In genomic region chr1:44524180-44524579, GRCh38 we compare ENCODE assay signal across 21 cellular contexts.
DNase-seq lines count a peak whose midpoint lies in the region; ATAC-seq and TF ChIP-seq lines count a peak whose summit lies in the region.
"Had no signal": no experiment of that assay in that cellular context is flagged by ENCODE, and none has a peak within 500 bp of the region (broad histone marks: within the 10 kb centered on the region; RNA-seq: fewer than 3 reads in every experiment).

No MANE protein-coding gene starts in this region.

- TF ChIP-seq RAD21 in neural cell (conservative IDR thresholded peaks at IDR 0.05) = no peak

- CTCF ChIA-PET in RWPE1 (lab: Yijun Ruan, JAX) = interaction anchor here (0.7 kb wide), 2 partner anchors 9 to 22 kb away, joined by 3 read pairs; no protein-coding TSS in a partner anchor

- peak overlapping the region; percentile 56 for H3K4me2 ChIP-seq in neural cell (ENCODE audit: low read length)
- H3K4me2 ChIP-seq: BLaER1 treated with 17β-estradiol and CSF1 and Interleukin-3, amounts not matched to agents 10 nM and 100 nM had no signal

- H3K4me1 Mint-ChIP-seq in glutamatergic neuron (ENCODE audit: low read depth, unreplicated experiment) = peaks cover 6% of the 10 kb centered on the region

- H3K4me3 ChIP-seq in HUES48 (ENCODE audit: low read depth, low read length) = peak overlapping the region; percentile 49
- H3K4me3 ChIP-seq in neural cell (ENCODE audit: low read length) = peak overlapping the region; percentile 53
- H3K4me3 ChIP-seq: BLaER1 treated with 17β-estradiol and CSF1 and Interleukin-3, amounts not matched to agents 10 nM and 100 nM; lung; upper lobe of right lung had no signal

- peaks cover 2% of the 10 kb centered on the region for H3K27me3 Mint-ChIP-seq in glutamatergic neuron (ENCODE audit: unreplicated experiment)
- H3K27me3 Mint-ChIP-seq: central memory CD8-positive, alpha-beta T cell; effector memory CD8-positive, alpha-beta T cell had no signal

- TF ChIP-seq EP300 in neural cell (conservative IDR thresholded peaks at IDR 0.05; ENCODE audit: poor library complexity, severe bottlenecking) = no peak

- TF ChIP-seq CTCF in glutamatergic neuron (IDR thresholded peaks at IDR 0.05; ENCODE audit: partially characterized antibody, unreplicated experiment) = no peak
- TF ChIP-seq CTCF in neural cell (IDR thresholded peaks at IDR 0.05; ENCODE audit: poor library complexity, severe bottlenecking) = no peak
- no peak for TF ChIP-seq CTCF in RWPE1 (conservative IDR thresholded peaks at IDR 0.05; ENCODE audit: low read depth)

- no peaks in the 10 kb centered on the region for H3K9me3 Mint-ChIP-seq in glutamatergic neuron (ENCODE audit: unreplicated experiment)
- H3K9me3 Mint-ChIP-seq: central memory CD8-positive, alpha-beta T cell; effector memory CD8-positive, alpha-beta T cell had no signal

- no peaks in the 10 kb centered on the region for H3K36me3 ChIP-seq in HUES48 (ENCODE audit: control insufficient read depth, insufficient read depth, low read length)
- H3K36me3 ChIP-seq in neural cell (ENCODE audit: insufficient read depth, low read length) = no peaks in the 10 kb centered on the region
- H3K36me3 ChIP-seq: BLaER1 treated with 17β-estradiol and CSF1 and Interleukin-3, amounts not matched to agents 10 nM and 100 nM; upper lobe of right lung had no signal

- no peaks in the 10 kb centered on the region for H4K20me1 ChIP-seq in neural cell (ENCODE audit: insufficient read depth)
- H4K20me1 ChIP-seq: BLaER1 treated with 17β-estradiol and CSF1 and Interleukin-3, amounts not matched to agents 10 nM and 100 nM had no signal

- peaks cover 5% of the 10 kb centered on the region for H3K36me3 Mint-ChIP-seq in glutamatergic neuron (ENCODE audit: unreplicated experiment)
- H3K36me3 Mint-ChIP-seq: naive thymus-derived CD4-positive, alpha-beta T cell had no signal

- H3K27ac ChIP-seq in HUES48 (ENCODE audit: low read depth, low read length) (peak overlapping the region; percentile 84), neural cell (ENCODE audit: low read length) (no peak overlapping the region), RWPE1 (no peak overlapping the region)
- H3K27ac ChIP-seq: BLaER1 treated with 17β-estradiol and CSF1 and Interleukin-3, amounts not matched to agents 10 nM and 100 nM; upper lobe of right lung had no signal

- no peaks in the 10 kb centered on the region for H3K9me2 ChIP-seq in neural cell (ENCODE audit: insufficient read depth, low read length)

- H3K79me2 ChIP-seq in neural cell (replicated peaks; ENCODE audit: insufficient read depth, low read length) = no peaks in the 10 kb centered on the region

- H3K9me3 ChIP-seq in HUES48 (ENCODE audit: control insufficient read depth, insufficient read depth, low read length) (no peaks in the 10 kb centered on the region), neural cell (ENCODE audit: low read length) (no peaks in the 10 kb centered on the region)
- H3K9me3 ChIP-seq: BLaER1 treated with 17β-estradiol and CSF1 and Interleukin-3, amounts not matched to agents 10 nM and 100 nM; upper lobe of right lung had no signal

- no peak overlapping the region for H3K27ac Mint-ChIP-seq in glutamatergic neuron (ENCODE audit: unreplicated experiment)
- H3K27ac Mint-ChIP-seq: effector memory CD8-positive, alpha-beta T cell; naive thymus-derived CD4-positive, alpha-beta T cell had no signal

- no peaks in the 10 kb centered on the region for H3F3A ChIP-seq in neural cell (ENCODE audit: insufficient read depth, low read length, poor library complexity, severe bottlenecking)

- peak; percentile 82 for DNase-seq in NCI-H526 treated with DMSO at 0.1 percent for 48 hours (lab: John Stamatoyannopoulos, UW)
- peak; percentile 44 for DNase-seq in glutamatergic neuron
- DNase-seq in NCI-H510A treated with DMSO at 0.1 percent for 48 hours (lab: John Stamatoyannopoulos, UW) = no peak
- DNase-seq in AML-193 (lab: John Stamatoyannopoulos, UW) = no peak
- no peak for DNase-seq in RWPE1 (ENCODE audit: low spot score)
- DNase-seq: effector memory CD8-positive, alpha-beta T cell; GOT3; KBM-7; naive thymus-derived CD4-positive, alpha-beta T cell; NCI-H1048; SHP77 treated with DMSO at 0.1 percent for 48 hours; stimulated activated naive CD8-positive, alpha-beta T cell treated with anti-CD3 and anti-CD28 coated beads, Interleukin-15, Interleukin-2, amounts not matched to agents 100 U/mL and 50 U/mL, for 24 hours; T-helper 2 cell; upper lobe of right lung had no signal

- H3K9ac ChIP-seq in HUES48 (ENCODE audit: low read depth, low read length) (peak overlapping the region; percentile 12; the same call in 1 of the 2 replicates), neural cell (ENCODE audit: low read length) (peak overlapping the region; percentile 29)
- H3K9ac ChIP-seq: BLaER1 treated with 17β-estradiol and CSF1 and Interleukin-3, amounts not matched to agents 10 nM and 100 nM had no signal

- no peak overlapping the region for H3K4me3 Mint-ChIP-seq in glutamatergic neuron (ENCODE audit: unreplicated experiment)
- H3K4me3 Mint-ChIP-seq: central memory CD8-positive, alpha-beta T cell; effector memory CD8-positive, alpha-beta T cell; naive thymus-derived CD4-positive, alpha-beta T cell had no signal

- H3K4me1 ChIP-seq in HUES48 (ENCODE audit: control insufficient read depth, insufficient read depth, low read length) = peaks cover 39% of the 10 kb centered on the region
- H3K4me1 ChIP-seq: upper lobe of right lung had no signal

- no peak overlapping the region for H2AFZ ChIP-seq in neural cell (ENCODE audit: low read depth, low read length)

- POLR2A ChIA-PET in RWPE1 (lab: Yijun Ruan, JAX; ENCODE audit: low non-redundant PET) = no interaction called here

- H3K27me3 ChIP-seq in HUES48 (ENCODE audit: control insufficient read depth, insufficient read depth, low read length) (no peaks in the 10 kb centered on the region; the same call in 1 of the 2 replicates), neural cell (ENCODE audit: insufficient read depth, low read depth, low read length) (no peaks in the 10 kb centered on the region)
- H3K27me3 ChIP-seq: BLaER1 treated with 17β-estradiol and CSF1 and Interleukin-3, amounts not matched to agents 10 nM and 100 nM; upper lobe of right lung had no signal

- ATAC-seq in GM18870 (IDR thresholded peaks at IDR 0.05; ENCODE audit: unreplicated experiment) = no peak
- ATAC-seq: activated CD4-positive, CD25-positive, alpha-beta regulatory T cell treated with anti-CD3 and anti-CD28 coated beads, Interleukin-2, amount 50 U/mL, for 24 hours; effector memory CD8-positive, alpha-beta T cell; naive thymus-derived CD4-positive, alpha-beta T cell; stimulated activated naive CD8-positive, alpha-beta T cell treated with anti-CD3 and anti-CD28 coated beads, Interleukin-15, Interleukin-2, amounts not matched to agents 100 U/mL and 50 U/mL, for 24 hours; upper lobe of right lung had no signal

TF ChIP-seq in neural cell, 6 proteins besides CTCF, POLR2A, EP300 and RAD21:
- TF ChIP-seq MXI1 (conservative IDR thresholded peaks at IDR 0.05; ENCODE audit: poor library complexity, severe bottlenecking) (no peak), REST (IDR thresholded peaks at IDR 0.05; ENCODE audit: borderline replicate concordance) (no peak), TAF1 (IDR thresholded peaks at IDR 0.05; ENCODE audit: low read depth) (no peak), SMC3 (conservative IDR thresholded peaks at IDR 0.05; ENCODE audit: poor library complexity) (no peak), POLR2AphosphoS5 (IDR thresholded peaks at IDR 0.05) (no peak), EZH2 (IDR thresholded peaks at IDR 0.05; ENCODE audit: borderline replicate concordance, insufficient read depth, low read length, poor library complexity, severe bottlenecking) (no peak)

Comparison
In these comparisons a context has a peak if more than half of its experiments do, and no peak if none do; other contexts are left out.
1. DNase-seq: peak in NCI-H526 treated with DMSO at 0.1 percent for 48 hours (single experiment) and glutamatergic neuron (single experiment); none in NCI-H510A treated with DMSO at 0.1 percent for 48 hours (single experiment), AML-193 (0 of 2) and RWPE1 (single experiment).